ENCODE assay signal across 14 cellular contexts in the genomic region with DNA sequence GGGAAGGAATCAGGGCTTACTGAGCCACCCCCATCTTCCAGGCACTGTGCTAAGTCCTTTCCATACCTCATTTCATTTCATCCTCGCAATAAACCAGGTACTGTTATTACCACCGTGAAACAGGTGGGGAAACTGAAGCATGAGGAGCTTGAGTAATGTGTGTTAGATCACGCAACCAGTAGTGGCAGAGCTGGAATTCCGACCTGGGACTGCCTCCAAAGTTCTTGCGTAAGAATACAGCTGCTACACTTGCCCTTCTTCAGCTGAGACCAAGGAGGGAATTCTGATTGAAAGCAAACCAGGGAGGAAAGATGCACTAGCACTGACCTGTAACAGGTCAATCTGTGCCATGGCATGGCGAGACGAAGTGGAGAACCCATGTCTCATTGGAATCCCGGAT.
DNase-seq lines count a peak whose midpoint lies in the region; ATAC-seq, FAIRE-seq and TF ChIP-seq lines count a peak whose summit lies in the region.
"Had no signal": no experiment of that assay in that cellular context is flagged by ENCODE, and none has a peak within 500 bp of the region (broad histone marks: within the 10 kb centered on the region; RNA-seq: fewer than 3 reads in every experiment).

No MANE protein-coding gene starts in this region.

- WGBS in K562 (ENCODE audit: insufficient coverage, low coverage, missing lambda C conversion rate) = 0% methylated on average over 8 of the region's 8 CpGs
- WGBS in small intestine, 3 donors = 20 to 62% (median 40%) methylated on average over 8 of the region's 8 CpGs

- H3K9ac ChIP-seq in K562 (ENCODE audit: insufficient read depth in 1 of 2, low read depth in 2 of 2, low read length in 2 of 2) = no peak overlapping the region

- H3K36me3 ChIP-seq in K562 (ENCODE audit: control insufficient read depth, insufficient read depth, low read length) (no peaks in the 10 kb centered on the region), small intestine (ENCODE audit: control insufficient read depth in 2 of 2, insufficient read depth in 2 of 2, low read length in 2 of 2) (no peaks in the 10 kb centered on the region)

- no peaks in the 10 kb centered on the region for H3K9me3 ChIP-seq in K562 (replicated peaks; ENCODE audit: control insufficient read depth, insufficient read depth, low read depth, low read length)
- H3K9me3 ChIP-seq in small intestine (ENCODE audit: control insufficient read depth, low read depth) = no peaks in the 10 kb centered on the region

- TF ChIP-seq EP300 in K562 (IDR thresholded peaks at IDR 0.05; ENCODE audit: low read length) = no peak

- no peaks in the 10 kb centered on the region for H3K9me1 ChIP-seq in K562 (ENCODE audit: control insufficient read depth, insufficient read depth, low read length)

- TF ChIP-seq CTCF in K562 (IDR thresholded peaks at IDR 0.05 in 2 of 3, conservative IDR thresholded peaks at IDR 0.05 in 1 of 3; ENCODE audit: insufficient read depth in 2 of 3, low read depth in 1 of 3, low read length in 3 of 3) = no peak

- no peaks in the 10 kb centered on the region; a peak in 1 of 5 replicates for H3K4me1 ChIP-seq in K562 (replicated peaks in 1 of 2; ENCODE audit: control insufficient read depth in 2 of 2, insufficient read depth in 2 of 2, low read length in 2 of 2)
- no peaks in the 10 kb centered on the region for H3K4me1 ChIP-seq in small intestine (ENCODE audit: control insufficient read depth in 2 of 2, insufficient read depth in 1 of 2, low read depth in 1 of 2, low read length in 1 of 2)

- H3K27me3 ChIP-seq in K562 (ENCODE audit: control insufficient read depth in 2 of 2, insufficient read depth in 2 of 2, low read length in 2 of 2) = peaks cover 14 to 39% of the 10 kb centered on the region in 2 experiments; a peak in 4 of 5 replicates
- H3K27me3 ChIP-seq in small intestine (ENCODE audit: control insufficient read depth in 2 of 2, insufficient read depth in 2 of 2, low read length in 2 of 2) = no peaks in the 10 kb centered on the region

- H3K4me2 ChIP-seq in K562 (ENCODE audit: insufficient read depth, low read length) = no peak overlapping the region

- no peaks in the 10 kb centered on the region for H3K79me2 ChIP-seq in K562 (ENCODE audit: control insufficient read depth, insufficient read depth, low read length)

- no peaks in the 10 kb centered on the region for H4K20me1 ChIP-seq in K562 (replicated peaks; ENCODE audit: control insufficient read depth, insufficient read depth, low read length)

- no peak for TF ChIP-seq RAD21 in K562 (CRISPR knock-in tag; conservative IDR thresholded peaks at IDR 0.05 in 1 of 2, IDR thresholded peaks at IDR 0.05 in 1 of 2)

- TF ChIP-seq POLR2A in K562 (conservative IDR thresholded peaks at IDR 0.05) = no peak

- intact Hi-C loops in K562 (cut with micrococcal nuclease) (no loop called here), left colon (cut with DNase I, micrococcal nuclease) (no loop called here)

- no peak overlapping the region for H3K4me3 ChIP-seq in K562
- H3K4me3 ChIP-seq in small intestine (ENCODE audit: low read depth in 1 of 2, low read length in 2 of 2) = no peak overlapping the region

- POLR2A ChIA-PET in K562 (lab: Yijun Ruan, JAX) = interaction anchor here (0.5 kb wide), 1 partner anchor 883 kb away, joined by 4 read pairs; no protein-coding TSS in a partner anchor

- DNase-seq in EL (peak; percentile 38), K562 (ENCODE audit: extremely low read depth in 1 of 4, low spot score in 3 of 4) (no peak), iris pigment epithelial cell (ENCODE audit: low read depth) (peak; percentile 24), small intestine (peak; percentile 79), NCI-H345 (lab: John Stamatoyannopoulos, UW) (no peak), SW480 (ENCODE audit: low spot score) (no peak), left colon (no peak)
- DNase-seq in stimulated activated naive CD4-positive, alpha-beta T cell treated with Interleukin-2 at 50 U/mL for 16 hours (lab: John Stamatoyannopoulos, UW) = no peak
- DNase-seq: CD4-positive, alpha-beta T cell; cerebellar nuclear complex; GF-D8; H7 had no signal

- BruUV-seq in K562 (replicated peaks; lab: Mats Ljungman, UMichigan) = no TSS peak

- no peak for ATAC-seq in K562
- no peak for ATAC-seq in left colon
- ATAC-seq: WTC11 had no signal

- H2AFZ ChIP-seq in K562 (ENCODE audit: low read depth, low read length) = no peak overlapping the region

- no peak overlapping the region for H3K27ac ChIP-seq in K562 (ENCODE audit: extremely low read depth, low read depth, low read length)
- H3K27ac ChIP-seq in small intestine (ENCODE audit: low read depth in 1 of 2, low read length in 1 of 2) = no peak overlapping the region
- H3K27ac ChIP-seq: epithelial cell of prostate had no signal

- CTCF ChIA-PET in K562 (lab: Yijun Ruan, JAX; ENCODE audit: low intra/inter-chr PET ratio) = no interaction called here

- no peak for FAIRE-seq in K562 (lab: Jason Lieb, UNC)
- no peak for FAIRE-seq in small intestine (lab: Jason Lieb, UNC)

- in situ Hi-C loops in K562 (cut with MboI) = no loop called here

TF ChIP-seq in K562, 482 proteins besides CTCF, POLR2A, EP300 and RAD21:
- peak; percentile 36 for TF ChIP-seq CEBPB (tag; IDR thresholded peaks at IDR 0.05)
- TF ChIP-seq NBN (IDR thresholded peaks at IDR 0.05; ENCODE audit: low read depth) = no peak
- no peak for TF ChIP-seq CEBPG (CRISPR knock-in tag; IDR thresholded peaks at IDR 0.05)
- 0 out of 4 replicates have a peak, but pooled peaks have one; percentile 14 to 18 for TF ChIP-seq CEBPG (tag; conservative IDR thresholded peaks at IDR 0.05 in 1 of 2, IDR thresholded peaks at IDR 0.05 in 1 of 2)

Comparison
In these comparisons a context has a peak if more than half of its experiments do, and no peak if none do; other contexts are left out.
1. DNase-seq: peak in EL (single experiment), iris pigment epithelial cell (single experiment) and small intestine (single experiment); none in K562 (0 of 4), stimulated activated naive CD4-positive, alpha-beta T cell treated with Interleukin-2 at 50 U/mL for 16 hours (single experiment), NCI-H345 (single experiment), SW480 (single experiment) and left colon (0 of 2).